ENCODE assay signal across 21 cellular contexts in genomic region chr9:136196465-136197371, GRCh38. TPM values are rescaled to one million over a fixed set of nuclear protein-coding genes. Genes with fewer than 3 reads are reported as not detected.
DNase-seq lines count a peak whose midpoint lies in the region; ATAC-seq and TF ChIP-seq lines count a peak whose summit lies in the region.
"Had no signal": no experiment of that assay in that cellular context is flagged by ENCODE, and none has a peak within 500 bp of the region (broad histone marks: within the 10 kb centered on the region; RNA-seq: fewer than 3 reads in every experiment).

No MANE protein-coding gene starts in this region.

- H3K79me2 ChIP-seq in mammary epithelial cell (ENCODE audit: insufficient read depth, low read length): no peaks in the 10 kb centered on the region

- TF ChIP-seq EP300 in ovary (IDR thresholded peaks at IDR 0.05): no peak

- no peaks in the 10 kb centered on the region for H3K36me3 ChIP-seq in mammary epithelial cell (ENCODE audit: insufficient read depth, low read length)
- H3K36me3 ChIP-seq in ovary: no peaks in the 10 kb centered on the region
- H3K36me3 ChIP-seq in psoas muscle (ENCODE audit: insufficient read depth in 1 of 2, low read depth in 1 of 2): no peaks in the 10 kb centered on the region
- H3K36me3 ChIP-seq: upper lobe of right lung had no signal

- H3K4me1 Mint-ChIP-seq in activated naive CD8-positive, alpha-beta T cell treated with anti-CD3 and anti-CD28 coated beads, Interleukin-2, amount 50 U/mL, for 24 hours: peaks cover 12% of the 10 kb centered on the region
- H3K4me1 Mint-ChIP-seq in activated naive CD8-positive, alpha-beta T cell treated with anti-CD3 and anti-CD28 coated beads for 36 hours: peaks cover 7% of the 10 kb centered on the region

- no peaks in the 10 kb centered on the region for H3K9me3 ChIP-seq in mammary epithelial cell (replicated peaks; ENCODE audit: insufficient read depth, low read length)
- no peaks in the 10 kb centered on the region for H3K9me3 ChIP-seq in ovary
- no peaks in the 10 kb centered on the region for H3K9me3 ChIP-seq in psoas muscle
- H3K9me3 ChIP-seq: upper lobe of right lung had no signal

- no peak overlapping the region for H3K27ac Mint-ChIP-seq in activated naive CD8-positive, alpha-beta T cell treated with anti-CD3 and anti-CD28 coated beads, Interleukin-2, amount 50 U/mL, for 24 hours
- no peak overlapping the region for H3K27ac Mint-ChIP-seq in activated naive CD8-positive, alpha-beta T cell treated with anti-CD3 and anti-CD28 coated beads for 36 hours

- H4K20me1 ChIP-seq in mammary epithelial cell (ENCODE audit: insufficient read depth, low read length): peaks cover 2% of the 10 kb centered on the region

- H3K9me3 Mint-ChIP-seq in activated naive CD8-positive, alpha-beta T cell treated with anti-CD3 and anti-CD28 coated beads, Interleukin-2, amount 50 U/mL, for 24 hours: no peaks in the 10 kb centered on the region
- H3K9me3 Mint-ChIP-seq in activated naive CD8-positive, alpha-beta T cell treated with anti-CD3 and anti-CD28 coated beads for 36 hours: no peaks in the 10 kb centered on the region
- H3K9me3 Mint-ChIP-seq: activated T-cell treated with anti-CD3 and anti-CD28 coated beads, Interleukin-2, amount 50 U/mL, for 4 hours had no signal

- no TSS peak for BruUV-seq in mammary epithelial cell (replicated peaks; lab: Mats Ljungman, UMichigan)

- H3K4me3 Mint-ChIP-seq in activated naive CD8-positive, alpha-beta T cell treated with anti-CD3 and anti-CD28 coated beads, Interleukin-2, amount 50 U/mL, for 24 hours: peak overlapping the region; percentile 16
- H3K4me3 Mint-ChIP-seq in activated naive CD8-positive, alpha-beta T cell treated with anti-CD3 and anti-CD28 coated beads for 36 hours: no peak overlapping the region
- H3K4me3 Mint-ChIP-seq: activated T-cell treated with anti-CD3 and anti-CD28 coated beads, Interleukin-2, amount 50 U/mL, for 4 hours had no signal

- H3K4me1 ChIP-seq in mammary epithelial cell (ENCODE audit: insufficient read depth, low read length) (peaks cover 13% of the 10 kb centered on the region), ovary (ENCODE audit: insufficient read depth) (no peaks in the 10 kb centered on the region), psoas muscle (no peaks in the 10 kb centered on the region)
- H3K4me1 ChIP-seq: upper lobe of right lung had no signal

- H3K27me3 ChIP-seq in mammary epithelial cell (ENCODE audit: insufficient read depth, low read length) (peaks cover 73% of the 10 kb centered on the region), ovary (no peaks in the 10 kb centered on the region), psoas muscle (ENCODE audit: insufficient read depth in 3 of 3, low read length in 2 of 3) (peaks cover 0 to 98% (median 51%) of the 10 kb centered on the region in 3 donors)

- H2AFZ ChIP-seq in mammary epithelial cell (ENCODE audit: low read depth, low read length): no peak overlapping the region

- CTCF ChIA-PET in mammary epithelial cell (lab: Charles Lee; ENCODE audit: low non-redundant PET): no interaction called here

- no peak overlapping the region for H3K4me2 ChIP-seq in mammary epithelial cell (ENCODE audit: insufficient read depth, low read depth, low read length)
- H3K4me2 ChIP-seq: KMS-11 had no signal

- 23% methylated on average over 15 of the region's 26 CpGs for WGBS in mammary epithelial cell (ENCODE audit: low coverage, missing lambda C conversion rate)
- WGBS in ovary, 3 donors: 2 to 7% (median 3%) methylated on average over 24 to 26 of the region's 26 CpGs
- 2 to 5% (median 2%) methylated on average over 25 to 26 of the region's 26 CpGs for WGBS in psoas muscle, 3 donors

- H3K4me3 ChIP-seq in epithelial cell of esophagus (ENCODE audit: low read length) (no peak overlapping the region), mammary epithelial cell (replicated peaks in 1 of 3; ENCODE audit: insufficient read depth in 1 of 3, low read depth in 2 of 3, low read length in 3 of 3) (no peak overlapping the region), ovary (no peak overlapping the region), psoas muscle (no peak overlapping the region)
- H3K4me3 ChIP-seq: skin epidermis, upper lobe of right lung had no signal

- peak; percentile 55 for ATAC-seq in activated naive CD8-positive, alpha-beta T cell treated with anti-CD3 and anti-CD28 coated beads, Interleukin-2, amount 50 U/mL, for 24 hours
- ATAC-seq in psoas muscle: no peak
- ATAC-seq: left cardiac atrium, upper lobe of right lung had no signal

- no peaks in the 10 kb centered on the region for H3K36me3 Mint-ChIP-seq in activated naive CD8-positive, alpha-beta T cell treated with anti-CD3 and anti-CD28 coated beads, Interleukin-2, amount 50 U/mL, for 24 hours (ENCODE audit: low read depth)
- H3K36me3 Mint-ChIP-seq in activated naive CD8-positive, alpha-beta T cell treated with anti-CD3 and anti-CD28 coated beads for 36 hours: no peaks in the 10 kb centered on the region

- DNase-seq in activated naive CD8-positive, alpha-beta T cell treated with anti-CD3 and anti-CD28 coated beads, Interleukin-2, amount 50 U/mL, for 24 hours: no peak
- no peak for DNase-seq in activated naive CD8-positive, alpha-beta T cell treated with anti-CD3 and anti-CD28 coated beads for 36 hours
- DNase-seq in NCI-H526 treated with DMSO at 0.1 percent for 48 hours (lab: John Stamatoyannopoulos, UW): peak; percentile 51
- DNase-seq in epithelial cell of esophagus (ENCODE audit: low read depth): peak; percentile 21
- DNase-seq in mammary epithelial cell: no peak
- no peak for DNase-seq in putamen (ENCODE audit: low spot score)
- no peak for DNase-seq in ovary
- no peak for DNase-seq in psoas muscle
- DNase-seq: activated CD4-positive, alpha-beta T cell treated with anti-CD3 and anti-CD28 coated beads, Interleukin-2, amount 50 U/mL, for 1 hour; activated T-cell treated with anti-CD3 and anti-CD28 coated beads, Interleukin-2, amount 50 U/mL, for 4 hours; effector CD4-positive, alpha-beta T cell; hypothalamus; left cardiac atrium; NCI-H1930; NK-92 treated with Interleukin-12 subunit alpha and Interleukin-12 subunit beta, amount 100 ng/mL, for 24 hours; T1000; upper lobe of right lung had no signal

- intact Hi-C loops in mammary epithelial cell (cut with micrococcal nuclease): no loop called here
- intact Hi-C loops in ovary (cut with DNase I): no loop called here
- intact Hi-C loops in psoas muscle (cut with DNase I): no loop called here

- H3K27ac ChIP-seq in mammary epithelial cell (ENCODE audit: insufficient read depth, low read depth, low read length) (no peak overlapping the region), ovary (no peak overlapping the region), psoas muscle (no peak overlapping the region)
- H3K27ac ChIP-seq: KMS-11, skin epidermis, upper lobe of right lung had no signal

- dilution Hi-C loops in mammary epithelial cell (cut with HindIII; ENCODE audit: low sequenced_read_pairs): no loop called here

- no peak overlapping the region for H3K9ac ChIP-seq in mammary epithelial cell (ENCODE audit: insufficient read depth, low read length)
- H3K9ac ChIP-seq: KMS-11 had no signal

- in situ Hi-C loops in mammary epithelial cell (cut with MboI; ENCODE audit: low sequenced_read_pairs in 2 of 2): no loop called here

- peaks cover 62% of the 10 kb centered on the region for H3K27me3 Mint-ChIP-seq in activated naive CD8-positive, alpha-beta T cell treated with anti-CD3 and anti-CD28 coated beads, Interleukin-2, amount 50 U/mL, for 24 hours
- H3K27me3 Mint-ChIP-seq in activated naive CD8-positive, alpha-beta T cell treated with anti-CD3 and anti-CD28 coated beads for 36 hours: peaks cover 76% of the 10 kb centered on the region

- TF ChIP-seq CTCF in epithelial cell of esophagus (IDR thresholded peaks at IDR 0.05; ENCODE audit: insufficient read depth, low read depth, low read length, missing control alignments) (no peak), mammary epithelial cell (conservative IDR thresholded peaks at IDR 0.05 in 1 of 2, IDR thresholded peaks at IDR 0.05 in 1 of 2; ENCODE audit: extremely low read depth in 1 of 2, insufficient read depth in 1 of 2, low read depth in 1 of 2, low read length in 2 of 2) (no peak), ovary (IDR thresholded peaks at IDR 0.05) (no peak), psoas muscle (IDR thresholded peaks at IDR 0.05) (no peak)

- no peak for TF ChIP-seq POLR2A in ovary (IDR thresholded peaks at IDR 0.05)

RNA-seq across cellular contexts. Expression of gene LHX3, which starts 8.2 kb away (rescaled TPM):
- total RNA-seq in activated naive CD8-positive, alpha-beta T cell treated with anti-CD3 and anti-CD28 coated beads for 36 hours: not detected
- not detected for total RNA-seq in mammary epithelial cell
- not detected for polyA plus RNA-seq in mammary epithelial cell
- polyA minus RNA-seq in mammary epithelial cell: not detected
- not detected for total RNA-seq in ovary
- polyA plus RNA-seq in ovary: not detected
- total RNA-seq in psoas muscle: not detected
- polyA plus RNA-seq in psoas muscle: not detected
- total RNA-seq: cardiac septum, left cardiac atrium, osteocyte, upper lobe of right lung had no signal

RNA-seq across cellular contexts. Expression of gene QSOX2, which starts 48.9 kb away (rescaled TPM):
- total RNA-seq in activated naive CD8-positive, alpha-beta T cell treated with anti-CD3 and anti-CD28 coated beads for 36 hours: 10 to 100 TPM; 17.0 to 18.3 TPM
- total RNA-seq in mammary epithelial cell (10 to 100 TPM; 14.8 to 21.3 TPM), ovary (10 to 100 TPM in 3 of 7 donors, 1 to 10 TPM in 4; 7.5 to 14.3 (median 10.0) TPM), psoas muscle (1 to 10 TPM; 3.8 to 6.7 (median 5.4) TPM)
- polyA plus RNA-seq in mammary epithelial cell (12.3 TPM), ovary (1 to 10 TPM; 5.6 to 5.8 TPM), psoas muscle (1 to 10 TPM; 3.6 to 7.5 (median 5.6) TPM)
- 22.2 TPM for polyA minus RNA-seq in mammary epithelial cell

Comparison
In these comparisons a context has a peak if more than half of its experiments do, and no peak if none do; other contexts are left out.
1. DNase-seq: peak in NCI-H526 treated with DMSO at 0.1 percent for 48 hours (single experiment) and epithelial cell of esophagus (single experiment); none in activated naive CD8-positive, alpha-beta T cell treated with anti-CD3 and anti-CD28 coated beads, Interleukin-2, amount 50 U/mL, for 24 hours (single experiment), activated naive CD8-positive, alpha-beta T cell treated with anti-CD3 and anti-CD28 coated beads for 36 hours (single experiment), mammary epithelial cell (single experiment), putamen (single experiment), ovary (0 of 5) and psoas muscle (0 of 2).